ENCODE assay signal across 20 cellular contexts in the genomic region with DNA sequence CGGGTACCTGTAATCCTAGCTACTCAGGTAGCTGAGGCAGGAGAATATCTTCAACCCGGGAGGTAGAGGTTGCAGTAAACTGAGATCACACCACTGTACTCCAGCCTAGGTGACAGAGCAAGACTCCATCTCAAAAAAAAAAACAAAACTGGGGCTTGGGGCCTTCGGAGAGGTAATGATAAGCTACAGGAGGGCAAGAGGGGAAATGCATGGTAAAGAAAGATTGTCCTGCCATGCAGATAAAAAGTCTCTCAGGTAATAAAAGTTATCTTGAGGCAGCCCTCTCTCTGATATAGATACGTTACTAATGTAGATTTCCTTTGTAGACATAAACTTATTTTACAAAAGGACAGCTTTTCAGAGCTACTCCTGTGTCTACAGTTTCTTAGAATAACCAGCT. TPM values are rescaled to one million over a fixed set of nuclear protein-coding genes. Genes with fewer than 3 reads are reported as not detected.
A peak's percentile ranks its signal among the peaks of the same experiment; 100 is the strongest.
DNase-seq lines count a peak whose midpoint lies in the region; ATAC-seq, FAIRE-seq and TF ChIP-seq lines count a peak whose summit lies in the region.
"Had no signal": no experiment of that assay in that cellular context is flagged by ENCODE, and none has a peak within 500 bp of the region (broad histone marks: within the 10 kb centered on the region; RNA-seq: fewer than 3 reads in every experiment).

No MANE protein-coding gene starts in this region.

- no TSS peak for BruUV-seq in K562 (replicated peaks; lab: Mats Ljungman, UMichigan)

- CTCF ChIA-PET in K562 (lab: Yijun Ruan, JAX; ENCODE audit: low intra/inter-chr PET ratio) = no interaction called here

- H3K36me3 ChIP-seq in K562 (ENCODE audit: control insufficient read depth, insufficient read depth, low read length) (peaks cover 4% of the 10 kb centered on the region; the same call in 1 of the 3 replicates), hepatocyte (replicated peaks; ENCODE audit: insufficient read depth, low read depth) (no peaks in the 10 kb centered on the region)

- TF ChIP-seq EP300 in K562 (IDR thresholded peaks at IDR 0.05; ENCODE audit: low read length) = peak; percentile 14; the same call in 1 of the 2 replicates

- H3K4me3 Mint-ChIP-seq in progenitor cell of endocrine pancreas (ENCODE audit: low read depth) (no peak overlapping the region), osteocyte (ENCODE audit: unreplicated experiment) (no peak overlapping the region)
- H3K4me3 Mint-ChIP-seq: CD8-positive, alpha-beta T cell had no signal

- no peaks in the 10 kb centered on the region for H3K9me1 ChIP-seq in K562 (ENCODE audit: control insufficient read depth, insufficient read depth, low read length)

- H3K36me3 Mint-ChIP-seq in progenitor cell of endocrine pancreas (ENCODE audit: insufficient read depth) (no peaks in the 10 kb centered on the region), osteocyte (ENCODE audit: unreplicated experiment) (no peaks in the 10 kb centered on the region)

- POLR2A ChIA-PET in K562 (lab: Yijun Ruan, JAX) = interaction anchor here (0.8 to 1.5 kb wide), 4 partner anchors 15 to 1250 kb away, joined by 3 to 5 read pairs (median 3); no protein-coding TSS in a partner anchor

- H3K27ac ChIP-seq in K562 (ENCODE audit: extremely low read depth, low read depth, low read length) (no peak overlapping the region), hepatocyte (no peak overlapping the region)

- TF ChIP-seq POLR2A in K562 (conservative IDR thresholded peaks at IDR 0.05) = no peak

- H4K20me1 ChIP-seq in K562 (replicated peaks; ENCODE audit: control insufficient read depth, insufficient read depth, low read length) = peaks cover 7% of the 10 kb centered on the region
- H4K20me1 ChIP-seq in hepatocyte (ENCODE audit: insufficient read depth, poor library complexity, severe bottlenecking) = peaks cover 6% of the 10 kb centered on the region

- H3K4me3 ChIP-seq in K562 (no peak overlapping the region), hepatocyte (no peak overlapping the region)
- H3K4me3 ChIP-seq: GM12878 had no signal

- H3K27me3 ChIP-seq in K562 (ENCODE audit: control insufficient read depth in 2 of 2, insufficient read depth in 2 of 2, low read length in 2 of 2) = no peaks in the 10 kb centered on the region
- no peaks in the 10 kb centered on the region for H3K27me3 ChIP-seq in hepatocyte

- FAIRE-seq in K562 (lab: Jason Lieb, UNC) = peak; percentile 46
- FAIRE-seq: D721Med, GM12878, GM18507, H54 had no signal

- no peaks in the 10 kb centered on the region for H3K9me2 ChIP-seq in hepatocyte (replicated peaks; ENCODE audit: insufficient read depth)

- 23% methylated on average over 4 of the region's 4 CpGs for WGBS in K562 (ENCODE audit: insufficient coverage, low coverage, missing lambda C conversion rate)
- 50% methylated on average over 4 of the region's 4 CpGs for WGBS in hepatocyte (ENCODE audit: low lambda C conversion rate, missing lambda C conversion rate)

- H3K9me3 ChIP-seq in K562 (replicated peaks; ENCODE audit: control insufficient read depth, insufficient read depth, low read depth, low read length) (no peaks in the 10 kb centered on the region), hepatocyte (ENCODE audit: low read depth) (no peaks in the 10 kb centered on the region)
- H3K9me3 ChIP-seq: Caco-2 had no signal

- H3K27ac Mint-ChIP-seq in progenitor cell of endocrine pancreas = peak overlapping the region; percentile 56
- no peak overlapping the region for H3K27ac Mint-ChIP-seq in osteocyte (ENCODE audit: unreplicated experiment)
- H3K27ac Mint-ChIP-seq: CD8-positive, alpha-beta T cell had no signal

- peaks cover 14% of the 10 kb centered on the region for H3K79me2 ChIP-seq in K562 (ENCODE audit: control insufficient read depth, insufficient read depth, low read length)
- peaks cover 12% of the 10 kb centered on the region for H3K79me2 ChIP-seq in hepatocyte

- TF ChIP-seq CTCF in K562 (IDR thresholded peaks at IDR 0.05 in 2 of 3, conservative IDR thresholded peaks at IDR 0.05 in 1 of 3; ENCODE audit: insufficient read depth in 2 of 3, low read depth in 1 of 3, low read length in 3 of 3) (no peak), hepatocyte (IDR thresholded peaks at IDR 0.05; ENCODE audit: poor library complexity) (no peak), progenitor cell of endocrine pancreas (IDR thresholded peaks at IDR 0.05; ENCODE audit: unreplicated experiment) (no peak), osteocyte (IDR thresholded peaks at IDR 0.05) (no peak)

- no peak overlapping the region for H3K9ac ChIP-seq in K562 (ENCODE audit: insufficient read depth in 1 of 2, low read depth in 2 of 2, low read length in 2 of 2)

- H3K9me3 Mint-ChIP-seq in progenitor cell of endocrine pancreas (ENCODE audit: low read depth) = no peaks in the 10 kb centered on the region
- no peaks in the 10 kb centered on the region for H3K9me3 Mint-ChIP-seq in osteocyte (ENCODE audit: unreplicated experiment)
- H3K9me3 Mint-ChIP-seq: CD8-positive, alpha-beta T cell had no signal

- peaks cover 28% of the 10 kb centered on the region for H3K4me1 Mint-ChIP-seq in progenitor cell of endocrine pancreas (ENCODE audit: low read depth)
- H3K4me1 Mint-ChIP-seq in osteocyte (ENCODE audit: unreplicated experiment) = peaks cover 13% of the 10 kb centered on the region

- H2AFZ ChIP-seq in K562 (ENCODE audit: low read depth, low read length) = peak overlapping the region; percentile 43
- H2AFZ ChIP-seq in hepatocyte = no peak overlapping the region

- peak in 1 of 4 experiments; percentile 40 for DNase-seq in K562 (ENCODE audit: extremely low read depth in 1 of 4, low spot score in 3 of 4)
- DNase-seq in hepatocyte (ENCODE audit: low spot score) = no peak
- DNase-seq in progenitor cell of endocrine pancreas (ENCODE audit: low spot score, unreplicated experiment) = no peak
- DNase-seq in D341Med (ENCODE audit: low spot score) = no peak
- no peak for DNase-seq in osteocyte (ENCODE audit: extremely low spot score, unreplicated experiment)
- no peak for DNase-seq in HUDEP-2 (lab: John Stamatoyannopoulos, UW; ENCODE audit: unreplicated experiment in 76 of 76)
- DNase-seq: C1 segment of cervical spinal cord; Caco-2; CD8-positive, alpha-beta T cell; DMS 273 treated with DMSO at 0.1 percent for 48 hours; DMS79; EL; GDM1; GOT3; HCEC 1CT had no signal

- in situ Hi-C loops in K562 (cut with MboI) = no loop called here

- intact Hi-C loops in K562 (cut with micrococcal nuclease) = no loop called here

- ATAC-seq in K562 (no peak), GM19023 (IDR thresholded peaks at IDR 0.05; ENCODE audit: unreplicated experiment) (no peak)
- ATAC-seq: CD8-positive, alpha-beta T cell; GM12878 had no signal

- no peak for TF ChIP-seq RAD21 in K562 (CRISPR knock-in tag; conservative IDR thresholded peaks at IDR 0.05 in 1 of 2, IDR thresholded peaks at IDR 0.05 in 1 of 2)

- H3K27me3 Mint-ChIP-seq in progenitor cell of endocrine pancreas (no peaks in the 10 kb centered on the region), osteocyte (ENCODE audit: unreplicated experiment) (no peaks in the 10 kb centered on the region)

- H3K4me1 ChIP-seq in K562 (replicated peaks in 1 of 2; ENCODE audit: control insufficient read depth in 2 of 2, insufficient read depth in 2 of 2, low read length in 2 of 2) (peaks cover 15 to 24% of the 10 kb centered on the region in 2 experiments; a peak in 4 of 5 replicates), hepatocyte (ENCODE audit: insufficient read depth) (peaks cover 10% of the 10 kb centered on the region)

- H3K4me2 ChIP-seq in K562 (ENCODE audit: insufficient read depth, low read length) (no peak overlapping the region), hepatocyte (peak overlapping the region; percentile 35)

TF ChIP-seq in K562, 482 proteins besides CTCF, POLR2A, EP300 and RAD21 (continues in another document):
- no peak for TF ChIP-seq POLR2G (IDR thresholded peaks at IDR 0.05; ENCODE audit: low read depth, low read length)
- TF ChIP-seq, protein P1, sequence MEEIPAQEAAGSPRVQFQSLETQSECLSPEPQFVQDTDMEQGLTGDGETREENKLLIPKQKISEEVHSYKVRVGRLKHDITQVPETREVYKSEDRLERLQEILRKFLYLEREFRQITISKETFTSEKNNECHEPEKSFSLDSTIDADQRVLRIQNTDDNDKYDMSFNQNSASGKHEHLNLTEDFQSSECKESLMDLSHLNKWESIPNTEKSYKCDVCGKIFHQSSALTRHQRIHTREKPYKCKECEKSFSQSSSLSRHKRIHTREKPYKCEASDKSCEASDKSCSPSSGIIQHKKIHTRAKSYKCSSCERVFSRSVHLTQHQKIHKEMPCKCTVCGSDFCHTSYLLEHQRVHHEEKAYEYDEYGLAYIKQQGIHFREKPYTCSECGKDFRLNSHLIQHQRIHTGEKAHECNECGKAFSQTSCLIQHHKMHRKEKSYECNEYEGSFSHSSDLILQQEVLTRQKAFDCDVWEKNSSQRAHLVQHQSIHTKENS (CRISPR knock-in tag; IDR thresholded peaks at IDR 0.05) = no peak
- TF ChIP-seq TEAD4 (IDR thresholded peaks at IDR 0.05; ENCODE audit: low read length) = peak; percentile 42; the same call in 1 of the 2 replicates
- TF ChIP-seq TEAD4 (CRISPR knock-in tag; IDR thresholded peaks at IDR 0.05; ENCODE audit: borderline replicate concordance) = no peak
- peak; percentile 61 for TF ChIP-seq DPF2 (IDR thresholded peaks at IDR 0.05)
- TF ChIP-seq RCOR1 (IDR thresholded peaks at IDR 0.05; ENCODE audit: borderline replicate concordance in 1 of 2, low read depth in 2 of 2, low read length in 2 of 2) = no peak
- TF ChIP-seq KLF16 (IDR thresholded peaks at IDR 0.05) = peak; percentile 8; the same call in 1 of the 2 replicates

RNA-seq across cellular contexts. Expression of a gene that starts 3.7 kb away (rescaled TPM):
- total RNA-seq in K562 (2011; cell fraction: chromatin; rRNA removed; ENCODE audit: low replicate concordance) = 20.3 and 50.3 TPM in 2 replicates
- 13.5 and 14.3 TPM in 2 replicates for total RNA-seq in K562 (2011; cell fraction: nucleolus; rRNA removed)
- total RNA-seq in K562 (2011; cell fraction: nucleoplasm; rRNA removed) = 36.1 and 60.5 TPM in 2 replicates
- 62.2 and 83.5 TPM in 2 replicates for total RNA-seq in K562 (2014; rRNA removed)
- total RNA-seq in K562 (2014; rRNA removed; fragmentation: Illumina TruSeq; extraction: Trizol) = 67.7 and 81.4 TPM in 2 replicates
- 64.4 and 66.7 TPM in 2 replicates for total RNA-seq in K562 (2015; rRNA removed; fragmentation: Illumina TruSeq; extraction: Trizol)
- 93.9 and 99.4 TPM in 2 replicates for total RNA-seq in K562 (2021)
- polyA plus RNA-seq in K562 (2011; rRNA removed) = 144 and 163 TPM in 2 replicates
- 33.7 and 80.3 TPM in 2 replicates for polyA plus RNA-seq in K562 (2011; cell fraction: cytosol; rRNA removed)
- 23.6 and 40.8 TPM in 2 replicates for polyA plus RNA-seq in K562 (2011; cell fraction: nucleus; rRNA removed)
- polyA plus RNA-seq in K562 (2012) = 116 and 153 TPM in 2 replicates
- 81.5 and 89.1 TPM in 2 replicates for polyA plus RNA-seq in K562 (2014; fragmentation: Illumina TruSeq; extraction: Trizol)
- polyA plus RNA-seq in K562 (2014; fragmentation: Nextera tagmentation; extraction: Ambion mirVana) = 10 to 100 TPM; 43.8 to 47.8 TPM
- polyA plus RNA-seq in K562 (2014; rRNA removed) = 125 and 136 TPM in 2 replicates
- polyA minus RNA-seq in K562 (2011; rRNA and poly(A)+ RNA removed) = 93.6 and 96.1 TPM in 2 replicates
- polyA minus RNA-seq in K562 (2011; cell fraction: cytosol; rRNA and poly(A)+ RNA removed) = 31.6 and 38.0 TPM in 2 replicates
- polyA minus RNA-seq in K562 (2011; cell fraction: nucleus; rRNA and poly(A)+ RNA removed) = 13.1 and 22.5 TPM in 2 replicates
- 178 and 200 TPM in 2 replicates for total RNA-seq in hepatocyte
- polyA plus RNA-seq in hepatocyte = 335 and 347 TPM in 2 replicates
- total RNA-seq in progenitor cell of endocrine pancreas = 134 and 141 TPM in 2 replicates
- total RNA-seq in osteocyte = 128 and 132 TPM in 2 replicates
